In genomic region chr11:119422505-119423416, GRCh38 we compare ENCODE assay signal across 8 cellular contexts. TPM values are rescaled to one million over a fixed set of nuclear protein-coding genes. Genes with fewer than 3 reads are reported as not detected.
DNase-seq lines count a peak whose midpoint lies in the region; ATAC-seq and TF ChIP-seq lines count a peak whose summit lies in the region.

THY1 (minus strand) TSS chr11:119423172; CDS start chr11:119420905, 2,267 bp downstream.

- H3K27me3 Mint-ChIP-seq in activated T-cell treated with anti-CD3 and anti-CD28 coated beads, Interleukin-2, amount 50 U/mL, for 4 hours (ENCODE audit: low read depth): peaks cover 63% of the 10 kb centered on the region
- H3K27me3 Mint-ChIP-seq in activated T-helper 17 cell treated with anti-CD3 and anti-CD28 coated beads, Interleukin-2, amount 50 U/mL, for 72 hours: peaks cover 35% of the 10 kb centered on the region

- H3K9me3 ChIP-seq in hepatocyte (ENCODE audit: low read depth): no peaks in the 10 kb centered on the region

- peak within 1 kb of the TSS; percentile 48 for H3K27ac ChIP-seq in hepatocyte

- peaks cover 18% of the 10 kb centered on the region for H3K4me1 Mint-ChIP-seq in activated T-cell treated with anti-CD3 and anti-CD28 coated beads, Interleukin-2, amount 50 U/mL, for 4 hours (ENCODE audit: low read depth)
- peaks cover 12% of the 10 kb centered on the region for H3K4me1 Mint-ChIP-seq in activated T-helper 17 cell treated with anti-CD3 and anti-CD28 coated beads, Interleukin-2, amount 50 U/mL, for 72 hours

- peak within 1 kb of the TSS; percentile 63 for H2AFZ ChIP-seq in hepatocyte

- TF ChIP-seq CTCF in hepatocyte (IDR thresholded peaks at IDR 0.05; ENCODE audit: poor library complexity): no peak
- TF ChIP-seq CTCF in retinal pigment epithelial cell (conservative IDR thresholded peaks at IDR 0.05; ENCODE audit: low read depth, low read length): no peak

- no peak for DNase-seq in activated T-cell treated with anti-CD3 and anti-CD28 coated beads, Interleukin-2, amount 50 U/mL, for 4 hours
- no peak for DNase-seq in activated T-cell treated with anti-CD3 and anti-CD28 coated beads for 4 hours
- DNase-seq in hepatocyte (ENCODE audit: low spot score): peak; percentile 36
- no peak for DNase-seq in retinal pigment epithelial cell (ENCODE audit: low read depth)
- DNase-seq in GM19240 (ENCODE audit: insufficient read length, low spot score): no peak

- H3K4me3 ChIP-seq in hepatocyte (peak within 1 kb of the TSS; percentile 41), retinal pigment epithelial cell (ENCODE audit: low read length) (peak within 1 kb of the TSS; percentile 61)

- peaks cover 33% of the 10 kb centered on the region for H3K27me3 ChIP-seq in hepatocyte

- H3K36me3 Mint-ChIP-seq in activated T-cell treated with anti-CD3 and anti-CD28 coated beads, Interleukin-2, amount 50 U/mL, for 4 hours (ENCODE audit: insufficient read depth): no peaks in the 10 kb centered on the region
- H3K36me3 Mint-ChIP-seq in activated T-helper 17 cell treated with anti-CD3 and anti-CD28 coated beads, Interleukin-2, amount 50 U/mL, for 72 hours (ENCODE audit: low read depth): no peaks in the 10 kb centered on the region

- WGBS in hepatocyte (ENCODE audit: low lambda C conversion rate, missing lambda C conversion rate): 4% methylated on average over 44 of the region's 60 CpGs

- H3K9me3 Mint-ChIP-seq in activated T-cell treated with anti-CD3 and anti-CD28 coated beads, Interleukin-2, amount 50 U/mL, for 4 hours: no peaks in the 10 kb centered on the region
- H3K9me3 Mint-ChIP-seq in activated T-helper 17 cell treated with anti-CD3 and anti-CD28 coated beads, Interleukin-2, amount 50 U/mL, for 72 hours: no peaks in the 10 kb centered on the region

- no peaks in the 10 kb centered on the region for H3K9me2 ChIP-seq in hepatocyte (replicated peaks; ENCODE audit: insufficient read depth)

- H3K4me2 ChIP-seq in hepatocyte: peak within 1 kb of the TSS; percentile 87

- ATAC-seq in activated T-cell treated with anti-CD3 and anti-CD28 coated beads, Interleukin-2, amount 50 U/mL, for 4 hours: peak in 1 of 2 donors; percentile 52
- ATAC-seq in activated T-helper 17 cell treated with anti-CD3 and anti-CD28 coated beads, Interleukin-2, amount 50 U/mL, for 72 hours (replicated peaks): peak; percentile 14
- ATAC-seq in GM21390 (IDR thresholded peaks at IDR 0.05; ENCODE audit: unreplicated experiment) (no peak), esophagus mucosa (no peak)

- no peaks in the 10 kb centered on the region for H3K79me2 ChIP-seq in hepatocyte

- H3K36me3 ChIP-seq in hepatocyte (replicated peaks; ENCODE audit: insufficient read depth, low read depth): no peaks in the 10 kb centered on the region

- H3K4me1 ChIP-seq in hepatocyte (ENCODE audit: insufficient read depth): peaks cover 9% of the 10 kb centered on the region

- no peak within 1 kb of the TSS for H3K27ac Mint-ChIP-seq in activated T-helper 17 cell treated with anti-CD3 and anti-CD28 coated beads, Interleukin-2, amount 50 U/mL, for 72 hours

- H3K4me3 Mint-ChIP-seq in activated T-cell treated with anti-CD3 and anti-CD28 coated beads, Interleukin-2, amount 50 U/mL, for 4 hours: peak within 1 kb of the TSS; percentile 62
- H3K4me3 Mint-ChIP-seq in activated T-helper 17 cell treated with anti-CD3 and anti-CD28 coated beads, Interleukin-2, amount 50 U/mL, for 72 hours: peak within 1 kb of the TSS; percentile 82

- no peaks in the 10 kb centered on the region for H4K20me1 ChIP-seq in hepatocyte (ENCODE audit: insufficient read depth, poor library complexity, severe bottlenecking)

RNA-seq across cellular contexts. Expression of gene THY1, which starts in this region (rescaled TPM):
- total RNA-seq in activated T-cell treated with anti-CD3 and anti-CD28 coated beads, Interleukin-2, amount 50 U/mL, for 4 hours: under 1 TPM; 0.35 to 0.52 (median 0.40) TPM
- 1 to 10 TPM; 1.1 to 4.7 TPM for total RNA-seq in activated T-helper 17 cell treated with anti-CD3 and anti-CD28 coated beads, Interleukin-2, amount 50 U/mL, for 72 hours
- 43.3 and 52.1 TPM in 2 replicates for total RNA-seq in hepatocyte
- polyA plus RNA-seq in hepatocyte: 117 and 156 TPM in 2 replicates
- 3.6 TPM for total RNA-seq in esophagus mucosa
